Comparison of ENCODE assay signal across 24 cellular contexts in genomic region chr10:79923145-79923544, GRCh38. TPM values are rescaled to one million over a fixed set of nuclear protein-coding genes. Genes with fewer than 3 reads are reported as not detected.
"Had no signal": no experiment of that assay in that cellular context is flagged by ENCODE, and none has a peak within 500 bp of the region (broad histone marks: within the 10 kb centered on the region; RNA-seq: fewer than 3 reads in every experiment).

No MANE protein-coding gene starts in this region.

- H3K4me1 ChIP-seq: SJSA1 had no signal

- H3K4me3 ChIP-seq: SJSA1, SK-N-MC had no signal

- H3K36me3 ChIP-seq: SJSA1 had no signal

- H3K9me3 ChIP-seq: SJSA1 had no signal

- H3K27ac ChIP-seq: SJSA1, SK-N-MC had no signal

- DNase-seq: IMR-90, Kasumi-1, KG1, MM.1S, NCI-H1092 treated with DMSO at 0.1 percent for 48 hours, NCI-H1436, NCI-H187, NCI-H2029, NCI-H2081 treated with DMSO at 0.1 percent for 48 hours, NCI-H2171, NCI-H226, NCI-H446, NCI-H510A, NCI-H524 treated with DMSO at 0.1 percent for 48 hours, NCI-H69, NCI-H774, Right ventricle myocardium superior, RPMI8226, SIG-M5 had no signal

- ATAC-seq: HepG2 had no signal

- H3K27me3 ChIP-seq: SJSA1 had no signal

RNA-seq across cellular contexts. Expression of gene SFTPD, which starts 25.8 kb away (rescaled TPM):
- total RNA-seq: HepG2, HT1080, IMR-90, M059J had no signal
